Comparison of ENCODE assay signal across 8 cellular contexts in genomic region chr17:81241648-81242420, GRCh38. TPM values are rescaled to one million over a fixed set of nuclear protein-coding genes. Genes with fewer than 3 reads are reported as not detected.
DNase-seq lines count a peak whose midpoint lies in the region; ATAC-seq, FAIRE-seq and TF ChIP-seq lines count a peak whose summit lies in the region.

No MANE protein-coding gene starts in this region.

- H3K27ac ChIP-seq in OCI-LY3 (ENCODE audit: low read length) = no peak overlapping the region
- no peak overlapping the region for H3K27ac ChIP-seq in gastroesophageal sphincter
- no peak overlapping the region for H3K27ac ChIP-seq in smooth muscle cell (ENCODE audit: low read depth)

- 0 out of 2 replicates have a peak, but pooled peaks cover 7% of the 10 kb centered on the region for H4K20me1 ChIP-seq in OCI-LY3 (ENCODE audit: insufficient read depth, low read length)
- H4K20me1 ChIP-seq in smooth muscle cell (ENCODE audit: low read depth) = peaks cover 21% of the 10 kb centered on the region

- H3K79me2 ChIP-seq in OCI-LY3 (ENCODE audit: low read length) = peaks cover 41% of the 10 kb centered on the region
- H3K79me2 ChIP-seq in smooth muscle cell (ENCODE audit: low read depth) = peaks cover 35% of the 10 kb centered on the region

- peak; percentile 75 for DNase-seq in AG08396 (ENCODE audit: low spot score)
- DNase-seq in GM12891 (ENCODE audit: insufficient read length, low spot score) = peak; percentile 79
- DNase-seq in activated effector memory CD4-positive, alpha-beta T cell treated with Interleukin-2 at 50 U/mL for 16 hours = peak; percentile 39
- DNase-seq in smooth muscle cell (lab: John Stamatoyannopoulos, UW; ENCODE audit: unreplicated experiment) = peak; percentile 11
- no peak for DNase-seq in left lobe of liver (ENCODE audit: low spot score)
- no peak for DNase-seq in foreskin melanocyte

- TF ChIP-seq CTCF in OCI-LY3 (IDR thresholded peaks at IDR 0.05; ENCODE audit: low read depth, low read length) (peak; percentile 71), gastroesophageal sphincter (IDR thresholded peaks at IDR 0.05) (peak in 3 of 4 experiments; percentile 63 to 88 (median 76)), smooth muscle cell (IDR thresholded peaks at IDR 0.05; ENCODE audit: borderline replicate concordance, insufficient read depth, poor library complexity, severe bottlenecking) (peak; percentile 77)

- no peak for ATAC-seq in gastroesophageal sphincter
- ATAC-seq in left lobe of liver = no peak

- H3K4me3 ChIP-seq in OCI-LY3 (ENCODE audit: low read length) (no peak overlapping the region), gastroesophageal sphincter (no peak overlapping the region), smooth muscle cell (no peak overlapping the region)

- WGBS in gastroesophageal sphincter (ENCODE audit: low coverage in 1 of 2), 2 donors = 59% methylated on average over 6 of the region's 26 CpGs; no CpG with 5 or more reads in 1 of the 2 donors
- 60% methylated on average over 22 of the region's 26 CpGs for WGBS in smooth muscle cell (ENCODE audit: low lambda C conversion rate)

- peaks cover 22% of the 10 kb centered on the region for H3K36me3 ChIP-seq in OCI-LY3 (replicated peaks; ENCODE audit: low read depth, low read length)
- H3K36me3 ChIP-seq in gastroesophageal sphincter = peaks cover 0 to 40% of the 10 kb centered on the region in 2 donors
- no peaks in the 10 kb centered on the region for H3K36me3 ChIP-seq in smooth muscle cell (ENCODE audit: low read depth)

- no peaks in the 10 kb centered on the region for H3K27me3 ChIP-seq in OCI-LY3 (ENCODE audit: low read depth, low read length)
- H3K27me3 ChIP-seq in gastroesophageal sphincter = no peaks in the 10 kb centered on the region
- no peaks in the 10 kb centered on the region for H3K27me3 ChIP-seq in smooth muscle cell (ENCODE audit: low read depth)

- H3K9me3 ChIP-seq in OCI-LY3 (ENCODE audit: insufficient read depth, low read length) = no peaks in the 10 kb centered on the region
- H3K9me3 ChIP-seq in gastroesophageal sphincter = no peaks in the 10 kb centered on the region
- no peaks in the 10 kb centered on the region for H3K9me3 ChIP-seq in smooth muscle cell (replicated peaks; ENCODE audit: low read depth)

- H3K4me2 ChIP-seq in OCI-LY3 (ENCODE audit: low read length) = no peak overlapping the region
- H3K4me2 ChIP-seq in smooth muscle cell = no peak overlapping the region

- H2AFZ ChIP-seq in OCI-LY3 (ENCODE audit: low read depth, low read length) (no peak overlapping the region), smooth muscle cell (ENCODE audit: low read depth) (no peak overlapping the region)

- H3F3A ChIP-seq in smooth muscle cell (ENCODE audit: low read depth) = peaks cover 6% of the 10 kb centered on the region

- H3K9ac ChIP-seq in OCI-LY3 (ENCODE audit: low read length) = no peak overlapping the region
- H3K9ac ChIP-seq in smooth muscle cell (ENCODE audit: low read depth) = no peak overlapping the region

- FAIRE-seq in GM12891 (lab: Jason Lieb, UNC) = peak; percentile 88

- TF ChIP-seq EP300 in gastroesophageal sphincter (IDR thresholded peaks at IDR 0.05) = no peak

- H3K4me1 ChIP-seq in OCI-LY3 (ENCODE audit: low read length) = peaks cover 33% of the 10 kb centered on the region
- H3K4me1 ChIP-seq in gastroesophageal sphincter = peaks cover 0 to 48% (median 26%) of the 10 kb centered on the region in 3 donors
- peaks cover 7% of the 10 kb centered on the region for H3K4me1 ChIP-seq in smooth muscle cell (ENCODE audit: low read depth)

- TF ChIP-seq POLR2A in GM12891 (IDR thresholded peaks at IDR 0.05; ENCODE audit: low read depth, low read length) (peak; percentile 35; the same call in 1 of the 2 replicates), gastroesophageal sphincter (IDR thresholded peaks at IDR 0.05) (no peak)

TF ChIP-seq in GM12891, 5 proteins besides CTCF, POLR2A, EP300 and RAD21:
- TF ChIP-seq POU2F2 (IDR thresholded peaks at IDR 0.05; ENCODE audit: low read depth, low read length) (0 out of 2 replicates have a peak, but pooled peaks have one; percentile 18), POLR2AphosphoS5 (IDR thresholded peaks at IDR 0.05; ENCODE audit: low read depth, low read length) (peak; percentile 69; the same call in 1 of the 2 replicates), SPI1 (IDR thresholded peaks at IDR 0.05; ENCODE audit: low read depth, low read length) (no peak), TAF1 (IDR thresholded peaks at IDR 0.05; ENCODE audit: low read depth, low read length) (no peak), PAX5 (IDR thresholded peaks at IDR 0.05; ENCODE audit: insufficient read depth, low read length, severe bottlenecking) (no peak)

RNA-seq across cellular contexts. Expression of gene NDUFAF8, which starts 2.7 kb away (rescaled TPM):
- 159 TPM for polyA plus RNA-seq in GM12891 (2012; ENCODE audit: low read depth, missing spikeins)
- 10 to 100 TPM; 16.9 to 38.4 (median 22.3) TPM for total RNA-seq in gastroesophageal sphincter
- total RNA-seq in smooth muscle cell = 50.2 and 60.6 TPM in 2 replicates
- polyA plus RNA-seq in smooth muscle cell = 111 and 141 TPM in 2 replicates
- 33.3 TPM for total RNA-seq in left lobe of liver

RNA-seq across cellular contexts. Expression of gene TEPSIN, which starts 3.0 kb away (rescaled TPM):
- 15.7 TPM for polyA plus RNA-seq in GM12891 (2012; ENCODE audit: low read depth, missing spikeins)
- 10 to 100 TPM in 3 of 4 donors, 1 to 10 TPM in 1; 8.0 to 43.0 (median 23.5) TPM for total RNA-seq in gastroesophageal sphincter
- 9.5 and 9.8 TPM in 2 replicates for total RNA-seq in smooth muscle cell
- polyA plus RNA-seq in smooth muscle cell = 18.6 and 23.4 TPM in 2 replicates
- 33.9 TPM for total RNA-seq in left lobe of liver

RNA-seq across cellular contexts. Expression of gene CEP131, which starts 19.1 kb away (rescaled TPM):
- polyA plus RNA-seq in GM12891 (2012; ENCODE audit: low read depth, missing spikeins) = 10.6 TPM
- total RNA-seq in gastroesophageal sphincter (10 to 100 TPM in 1 of 4 donors, 1 to 10 TPM in 3; 4.4 to 12.0 (median 6.4) TPM), smooth muscle cell (3.0 and 4.6 TPM in 2 replicates), left lobe of liver (2.1 TPM)
- 13.4 and 17.6 TPM in 2 replicates for polyA plus RNA-seq in smooth muscle cell

RNA-seq across cellular contexts. Expression of gene SLC38A10, which starts 53.3 kb away (rescaled TPM):
- polyA plus RNA-seq in GM12891 (2012; ENCODE audit: low read depth, missing spikeins) = 30.0 TPM
- 10 to 100 TPM; 70.5 to 99.6 (median 81.8) TPM for total RNA-seq in gastroesophageal sphincter
- total RNA-seq in smooth muscle cell = 61.4 and 61.6 TPM in 2 replicates
- polyA plus RNA-seq in smooth muscle cell = 97.1 and 98.4 TPM in 2 replicates
- 101 TPM for total RNA-seq in left lobe of liver

Comparison
In these comparisons a context has a peak if more than half of its experiments do, and no peak if none do; other contexts are left out.
1. DNase-seq: peak in AG08396 (single experiment), GM12891 (single experiment), activated effector memory CD4-positive, alpha-beta T cell treated with Interleukin-2 at 50 U/mL for 16 hours (single experiment) and smooth muscle cell (single experiment); none in left lobe of liver (single experiment) and foreskin melanocyte (single experiment).
2. Peak in every context shown above with its lines, with median percentiles within 50 percentile points of each other: CTCF ChIP-seq.